8 cellular contexts compared by ENCODE assay signal in genomic region chr12:66169221-66170170, GRCh38.
DNase-seq lines count a peak whose midpoint lies in the region; ATAC-seq lines count a peak whose summit lies in the region.

A gene with protein sequence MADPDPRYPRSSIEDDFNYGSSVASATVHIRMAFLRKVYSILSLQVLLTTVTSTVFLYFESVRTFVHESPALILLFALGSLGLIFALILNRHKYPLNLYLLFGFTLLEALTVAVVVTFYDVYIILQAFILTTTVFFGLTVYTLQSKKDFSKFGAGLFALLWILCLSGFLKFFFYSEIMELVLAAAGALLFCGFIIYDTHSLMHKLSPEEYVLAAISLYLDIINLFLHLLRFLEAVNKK (minus strand): TSS chr12:66169996. CDS start chr12:66169951, 45 bp downstream.

- peak; percentile 83 for ATAC-seq in GM19468 (IDR thresholded peaks at IDR 0.05; ENCODE audit: extremely low read depth, unreplicated experiment)

- peak; percentile 75 for DNase-seq in COLO829 (ENCODE audit: low spot score)
- peak; percentile 86 for DNase-seq in HS-5 (ENCODE audit: low read depth)
- DNase-seq in NK-92 (lab: John Stamatoyannopoulos, UW; ENCODE audit: unreplicated experiment): peak; percentile 6
- peak; percentile 49 to 73 for DNase-seq in activated CD8-positive, alpha-beta memory T cell treated with anti-CD3 and anti-CD28 coated beads for 1 hour (ENCODE audit: extremely low read depth in 1 of 2, low read depth in 1 of 2)
- peak; percentile 73 for DNase-seq in effector CD8-positive, alpha-beta T cell (lab: John Stamatoyannopoulos, UW)
- peak; percentile 91 for DNase-seq in medulla oblongata (ENCODE audit: extremely low spot score)
- DNase-seq in stimulated activated CD8-positive, alpha-beta memory T cell treated with anti-CD3 and anti-CD28 coated beads, Interleukin-12 subunit alpha, Interleukin-12 subunit beta, amount 100 ng/mL, for 1 hour (ENCODE audit: low read depth): peak; percentile 71

Comparison
In these comparisons a context has a peak if more than half of its experiments do, and no peak if none do; other contexts are left out.
1. Peak in every context shown above with its lines: DNase-seq and ATAC-seq.
2. DNase-seq: peak in every context shown above with its lines; median percentile 91 in medulla oblongata; 86 in HS-5; 75 in COLO829; 73 in effector CD8-positive, alpha-beta T cell; 71 in stimulated activated CD8-positive, alpha-beta memory T cell treated with anti-CD3 and anti-CD28 coated beads, Interleukin-12 subunit alpha, Interleukin-12 subunit beta, amount 100 ng/mL, for 1 hour; 61 in activated CD8-positive, alpha-beta memory T cell treated with anti-CD3 and anti-CD28 coated beads for 1 hour; 6 in NK-92.